ENCODE assay signal across 2 cellular contexts in the genomic region with DNA sequence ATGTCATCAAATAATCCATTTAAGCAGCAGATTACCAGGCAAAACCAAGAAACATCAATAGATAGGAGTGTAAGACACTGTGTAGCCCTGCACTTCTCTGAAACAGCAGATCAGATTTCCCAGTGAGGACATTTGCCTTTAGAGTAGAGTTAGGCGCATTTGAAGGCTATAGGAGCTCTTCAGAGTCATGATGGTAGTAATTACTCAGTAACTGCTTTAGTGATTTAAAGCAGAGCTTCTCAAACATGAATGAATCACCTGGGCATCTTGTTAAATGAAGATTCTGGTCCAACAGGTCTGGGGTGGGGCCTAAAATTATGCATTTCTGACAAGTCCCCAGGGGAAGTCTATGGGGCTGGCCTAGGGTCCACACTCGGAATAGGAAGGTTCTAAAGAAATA.
TF ChIP-seq lines count a peak whose summit lies in the region.

No MANE protein-coding gene starts in this region.

TF ChIP-seq in HepG2, 621 proteins besides CTCF, POLR2A, EP300 and RAD21:
- TF ChIP-seq ZNF615 (CRISPR knock-in tag; IDR thresholded peaks at IDR 0.05; ENCODE audit: borderline replicate concordance), result no peak
- no peak for TF ChIP-seq ADNP (CRISPR knock-in tag; IDR thresholded peaks at IDR 0.05)
- TF ChIP-seq TAF1 (CRISPR knock-in tag; IDR thresholded peaks at IDR 0.05), result no peak
- no peak for TF ChIP-seq BORCS8-MEF2B (CRISPR knock-in tag; IDR thresholded peaks at IDR 0.05)
- no peak for TF ChIP-seq ZNF644 (CRISPR knock-in tag; IDR thresholded peaks at IDR 0.05; ENCODE audit: low read depth)
- no peak for TF ChIP-seq GFI1 (CRISPR knock-in tag; IDR thresholded peaks at IDR 0.05; ENCODE audit: borderline replicate concordance)
- no peak for TF ChIP-seq RXRA (CRISPR knock-in tag; IDR thresholded peaks at IDR 0.05)
- TF ChIP-seq, protein P1, sequence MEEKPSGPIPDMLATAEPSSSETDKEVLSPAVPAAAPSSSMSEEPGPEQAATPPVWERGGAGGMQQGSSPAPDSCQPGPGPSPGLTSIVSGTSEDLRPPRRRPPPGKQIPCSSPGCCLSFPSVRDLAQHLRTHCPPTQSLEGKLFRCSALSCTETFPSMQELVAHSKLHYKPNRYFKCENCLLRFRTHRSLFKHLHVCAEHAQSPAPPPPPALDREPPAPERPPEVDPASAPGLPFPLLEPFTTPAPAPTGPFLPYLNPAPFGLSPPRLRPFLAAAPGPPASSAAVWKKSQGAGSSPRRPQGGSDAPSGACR (CRISPR knock-in tag; IDR thresholded peaks at IDR 0.05), result no peak
- no peak for TF ChIP-seq ZSCAN29 (CRISPR knock-in tag; conservative IDR thresholded peaks at IDR 0.05)
- TF ChIP-seq TAF15 (IDR thresholded peaks at IDR 0.05; ENCODE audit: low read depth, low read length, poor library complexity, severe bottlenecking), result no peak
- TF ChIP-seq HES4 (CRISPR knock-in tag; IDR thresholded peaks at IDR 0.05; ENCODE audit: borderline replicate concordance), result no peak
- TF ChIP-seq NFE2 (CRISPR knock-in tag; IDR thresholded peaks at IDR 0.05), result no peak
- TF ChIP-seq NFKB2 (CRISPR knock-in tag; IDR thresholded peaks at IDR 0.05; ENCODE audit: borderline replicate concordance), result no peak
- TF ChIP-seq, protein P2, sequence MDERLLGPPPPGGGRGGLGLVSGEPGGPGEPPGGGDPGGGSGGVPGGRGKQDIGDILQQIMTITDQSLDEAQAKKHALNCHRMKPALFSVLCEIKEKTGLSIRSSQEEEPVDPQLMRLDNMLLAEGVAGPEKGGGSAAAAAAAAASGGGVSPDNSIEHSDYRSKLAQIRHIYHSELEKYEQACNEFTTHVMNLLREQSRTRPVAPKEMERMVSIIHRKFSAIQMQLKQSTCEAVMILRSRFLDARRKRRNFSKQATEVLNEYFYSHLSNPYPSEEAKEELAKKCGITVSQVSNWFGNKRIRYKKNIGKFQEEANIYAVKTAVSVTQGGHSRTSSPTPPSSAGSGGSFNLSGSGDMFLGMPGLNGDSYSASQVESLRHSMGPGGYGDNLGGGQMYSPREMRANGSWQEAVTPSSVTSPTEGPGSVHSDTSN (CRISPR knock-in tag; IDR thresholded peaks at IDR 0.05), result no peak
- no peak for TF ChIP-seq CENPBD1 (CRISPR knock-in tag; IDR thresholded peaks at IDR 0.05; ENCODE audit: borderline replicate concordance, low read depth)
- no peak for TF ChIP-seq ZNF34 (CRISPR knock-in tag; IDR thresholded peaks at IDR 0.05; ENCODE audit: borderline replicate concordance)
- TF ChIP-seq, protein P3, sequence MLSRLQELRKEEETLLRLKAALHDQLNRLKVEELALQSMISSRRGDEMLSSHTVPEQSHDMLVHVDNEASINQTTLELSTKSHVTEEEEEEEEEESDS (CRISPR knock-in tag; IDR thresholded peaks at IDR 0.05; ENCODE audit: borderline replicate concordance), result no peak
- TF ChIP-seq, protein P4, sequence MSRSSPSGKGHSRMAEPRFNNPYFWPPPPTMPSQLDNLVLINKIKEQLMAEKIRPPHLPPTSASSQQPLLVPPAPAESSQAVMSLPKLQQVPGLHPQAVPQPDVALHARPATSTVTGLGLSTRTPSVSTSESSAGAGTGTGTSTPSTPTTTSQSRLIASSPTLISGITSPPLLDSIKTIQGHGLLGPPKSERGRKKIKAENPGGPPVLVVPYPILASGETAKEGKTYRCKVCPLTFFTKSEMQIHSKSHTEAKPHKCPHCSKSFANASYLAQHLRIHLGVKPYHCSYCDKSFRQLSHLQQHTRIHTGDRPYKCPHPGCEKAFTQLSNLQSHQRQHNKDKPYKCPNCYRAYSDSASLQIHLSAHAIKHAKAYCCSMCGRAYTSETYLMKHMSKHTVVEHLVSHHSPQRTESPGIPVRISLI (CRISPR knock-in tag; IDR thresholded peaks at IDR 0.05; ENCODE audit: borderline replicate concordance), result no peak
- TF ChIP-seq ZNF17 (CRISPR knock-in tag; IDR thresholded peaks at IDR 0.05), result no peak
- no peak for TF ChIP-seq BRD4 (CRISPR knock-in tag; IDR thresholded peaks at IDR 0.05)

TF ChIP-seq in K562, 482 proteins besides CTCF, POLR2A, EP300 and RAD21:
- TF ChIP-seq MITF (IDR thresholded peaks at IDR 0.05) (no peak), KDM1A (IDR thresholded peaks at IDR 0.05) (peak; percentile 26 to 48; a peak in 3 of 4 replicates), ATF1 (CRISPR knock-in tag; IDR thresholded peaks at IDR 0.05) (no peak), ATF1 (tag; IDR thresholded peaks at IDR 0.05) (no peak), SRSF7 (optimal IDR thresholded peaks at IDR 0.05; ENCODE audit: low read depth, low read length) (no peak), NFRKB (IDR thresholded peaks at IDR 0.05; ENCODE audit: low read depth) (no peak), NFE2 (IDR thresholded peaks at IDR 0.05; ENCODE audit: low read depth) (no peak)
- TF ChIP-seq, protein P5, sequence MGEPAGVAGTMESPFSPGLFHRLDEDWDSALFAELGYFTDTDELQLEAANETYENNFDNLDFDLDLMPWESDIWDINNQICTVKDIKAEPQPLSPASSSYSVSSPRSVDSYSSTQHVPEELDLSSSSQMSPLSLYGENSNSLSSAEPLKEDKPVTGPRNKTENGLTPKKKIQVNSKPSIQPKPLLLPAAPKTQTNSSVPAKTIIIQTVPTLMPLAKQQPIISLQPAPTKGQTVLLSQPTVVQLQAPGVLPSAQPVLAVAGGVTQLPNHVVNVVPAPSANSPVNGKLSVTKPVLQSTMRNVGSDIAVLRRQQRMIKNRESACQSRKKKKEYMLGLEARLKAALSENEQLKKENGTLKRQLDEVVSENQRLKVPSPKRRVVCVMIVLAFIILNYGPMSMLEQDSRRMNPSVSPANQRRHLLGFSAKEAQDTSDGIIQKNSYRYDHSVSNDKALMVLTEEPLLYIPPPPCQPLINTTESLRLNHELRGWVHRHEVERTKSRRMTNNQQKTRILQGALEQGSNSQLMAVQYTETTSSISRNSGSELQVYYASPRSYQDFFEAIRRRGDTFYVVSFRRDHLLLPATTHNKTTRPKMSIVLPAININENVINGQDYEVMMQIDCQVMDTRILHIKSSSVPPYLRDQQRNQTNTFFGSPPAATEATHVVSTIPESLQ (CRISPR knock-in tag; IDR thresholded peaks at IDR 0.05), result no peak
